22 cellular contexts compared by ENCODE assay signal in the genomic region with DNA sequence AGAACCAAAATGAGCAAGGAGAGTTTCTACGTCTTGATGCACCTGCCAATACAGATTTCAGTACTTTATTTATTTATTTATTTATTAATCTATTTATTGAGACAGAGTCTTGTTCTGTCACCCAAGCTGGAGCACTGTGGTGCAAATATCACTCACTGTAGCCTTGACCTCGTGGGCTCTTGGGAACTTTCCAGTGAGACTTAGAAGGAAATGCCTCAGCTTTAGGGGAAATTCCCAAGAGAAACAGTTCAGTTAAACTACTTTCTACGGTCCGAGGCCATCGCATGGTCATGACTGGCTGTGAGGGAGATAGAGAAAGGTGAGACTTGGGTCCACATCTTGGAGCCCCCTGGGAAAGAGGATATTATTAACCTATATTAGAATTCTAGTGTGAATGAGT. TPM values are rescaled to one million over a fixed set of nuclear protein-coding genes. Genes with fewer than 3 reads are reported as not detected.
A peak's percentile ranks its signal among the peaks of the same experiment; 100 is the strongest.
DNase-seq lines count a peak whose midpoint lies in the region.
"Had no signal": no experiment of that assay in that cellular context is flagged by ENCODE, and none has a peak within 500 bp of the region (broad histone marks: within the 10 kb centered on the region; RNA-seq: fewer than 3 reads in every experiment).

No MANE protein-coding gene starts in this region.

- no peak overlapping the region for H3K27ac Mint-ChIP-seq in dendritic cell treated with granulocyte-macrophage colony-stimulating factor and Interleukin-4, amounts not matched to agents 40 ng/mL and 50 ng/mL, for 4 days
- peak overlapping the region in 1 of 8 donors; percentile 38 for H3K27ac Mint-ChIP-seq in CD8-positive, alpha-beta memory T cell
- H3K27ac Mint-ChIP-seq: HFFc6, mesothelial cell of epicardium, nephron had no signal

- DNase-seq in EL: peak; percentile 56
- DNase-seq in M059J (ENCODE audit: low read depth): peak; percentile 33
- peak; percentile 83 for DNase-seq in pulmonary artery endothelial cell (ENCODE audit: low read depth, low spot score)
- no peak for DNase-seq in CD8-positive, alpha-beta memory T cell
- DNase-seq in cerebellar nuclear complex (lab: John Stamatoyannopoulos, UW): no peak
- no peak for DNase-seq in stimulated activated CD4-positive, alpha-beta T cell treated with anti-CD3 and anti-CD28 coated beads, Interleukin-2, amount 100 ng/mL, for 24 hours
- DNase-seq: activated CD4-positive, alpha-beta T cell treated with anti-CD3 and anti-CD28 coated beads, Interleukin-2, amount 50 U/mL, for 4 hours; activated CD8-positive, alpha-beta memory T cell treated with anti-CD3 and anti-CD28 coated beads, Interleukin-2, amount 50 U/mL, for 48 hours; central memory CD4-positive, alpha-beta T cell; COR-L47; effector CD4-positive, alpha-beta T cell; HFFc6; MM.1S; NCI-H1436 treated with DMSO at 0.1 percent for 48 hours; stimulated activated naive CD4-positive, alpha-beta T cell; T-helper 17 cell had no signal

- H3K27me3 Mint-ChIP-seq in dendritic cell treated with granulocyte-macrophage colony-stimulating factor and Interleukin-4, amounts not matched to agents 40 ng/mL and 50 ng/mL, for 4 days: peaks cover 7% of the 10 kb centered on the region
- peaks cover 0 to 4% of the 10 kb centered on the region in 2 donors for H3K27me3 Mint-ChIP-seq in CD8-positive, alpha-beta memory T cell

- H3K27ac ChIP-seq in CD8-positive, alpha-beta memory T cell (ENCODE audit: low read depth, low read length): no peak overlapping the region
- H3K27ac ChIP-seq: esophagus muscularis mucosa, SJSA1, tibial nerve had no signal

- no peaks in the 10 kb centered on the region for H3K9me3 Mint-ChIP-seq in dendritic cell treated with granulocyte-macrophage colony-stimulating factor and Interleukin-4, amounts not matched to agents 40 ng/mL and 50 ng/mL, for 4 days
- H3K9me3 Mint-ChIP-seq in CD8-positive, alpha-beta memory T cell: no peaks in the 10 kb centered on the region
- H3K9me3 Mint-ChIP-seq: HFFc6, mesothelial cell of epicardium, nephron had no signal

- POLR2A ChIA-PET in CD8-positive, alpha-beta memory T cell (lab: Charles Lee): interaction anchor here (0.5 kb wide), 1 partner anchor 108 kb away, joined by 4 read pairs; no protein-coding TSS in a partner anchor

- no peak overlapping the region for H3K4me3 ChIP-seq in CD8-positive, alpha-beta memory T cell (ENCODE audit: low read length)
- H3K4me3 ChIP-seq: esophagus muscularis mucosa, SJSA1, tibial nerve had no signal

- no peaks in the 10 kb centered on the region for H3K36me3 Mint-ChIP-seq in dendritic cell treated with granulocyte-macrophage colony-stimulating factor and Interleukin-4, amounts not matched to agents 40 ng/mL and 50 ng/mL, for 4 days (ENCODE audit: low read depth)
- H3K36me3 Mint-ChIP-seq in CD8-positive, alpha-beta memory T cell: no peaks in the 10 kb centered on the region
- H3K36me3 Mint-ChIP-seq: mesothelial cell of epicardium had no signal

- peaks cover 31% of the 10 kb centered on the region for H3K4me1 Mint-ChIP-seq in dendritic cell treated with granulocyte-macrophage colony-stimulating factor and Interleukin-4, amounts not matched to agents 40 ng/mL and 50 ng/mL, for 4 days (ENCODE audit: low read depth)
- H3K4me1 Mint-ChIP-seq in CD8-positive, alpha-beta memory T cell: no peaks in the 10 kb centered on the region
- H3K4me1 Mint-ChIP-seq: nephron had no signal

- H3K36me3 ChIP-seq in CD8-positive, alpha-beta memory T cell (ENCODE audit: insufficient read depth, low read length): no peaks in the 10 kb centered on the region
- H3K36me3 ChIP-seq: esophagus muscularis mucosa, SJSA1, tibial nerve had no signal

- H3K9me3 ChIP-seq in CD8-positive, alpha-beta memory T cell (ENCODE audit: low read length): no peaks in the 10 kb centered on the region
- H3K9me3 ChIP-seq: esophagus muscularis mucosa, SJSA1, tibial nerve had no signal

- CTCF ChIA-PET in CD8-positive, alpha-beta memory T cell (lab: Charles Lee): interaction anchor here (0.7 to 1.4 kb wide), 3 partner anchors 11 to 42 kb away, joined by 3 to 4 read pairs (median 3); no protein-coding TSS in a partner anchor

- intact Hi-C loops in dendritic cell treated with granulocyte-macrophage colony-stimulating factor and Interleukin-4, amounts not matched to agents 40 ng/mL and 50 ng/mL, for 4 days (cut with micrococcal nuclease): no loop called here

- no peaks in the 10 kb centered on the region for H3K4me1 ChIP-seq in CD8-positive, alpha-beta memory T cell (ENCODE audit: insufficient read depth, low read length)
- H3K4me1 ChIP-seq: SJSA1 had no signal

- H3K4me3 Mint-ChIP-seq in dendritic cell treated with granulocyte-macrophage colony-stimulating factor and Interleukin-4, amounts not matched to agents 40 ng/mL and 50 ng/mL, for 4 days: peak overlapping the region; percentile 48
- no peak overlapping the region for H3K4me3 Mint-ChIP-seq in CD8-positive, alpha-beta memory T cell
- H3K4me3 Mint-ChIP-seq: HFFc6, mesothelial cell of epicardium, nephron, T-helper 17 cell had no signal

- no peaks in the 10 kb centered on the region for H3K27me3 ChIP-seq in CD8-positive, alpha-beta memory T cell (ENCODE audit: insufficient read depth, low read length, poor library complexity, severe bottlenecking)
- H3K27me3 ChIP-seq: esophagus muscularis mucosa, SJSA1, tibial nerve had no signal

RNA-seq across cellular contexts. Expression of a gene that starts 47.0 kb away (rescaled TPM):
- 58.1 and 65.2 TPM in 2 replicates for total RNA-seq in M059J (2014; rRNA removed; shearing (Covaris generic))
- 136 and 205 TPM in 2 replicates for total RNA-seq in pulmonary artery endothelial cell
- 10 to 100 TPM; 47.7 to 60.8 TPM for total RNA-seq in CD8-positive, alpha-beta memory T cell
- 32.8 TPM for polyA plus RNA-seq in CD8-positive, alpha-beta memory T cell

Comparison
In these comparisons a context has a peak if more than half of its experiments do, and no peak if none do; other contexts are left out.
1. DNase-seq: peak in EL (single experiment), M059J (single experiment) and pulmonary artery endothelial cell (single experiment); none in CD8-positive, alpha-beta memory T cell (0 of 5), cerebellar nuclear complex (0 of 2) and stimulated activated CD4-positive, alpha-beta T cell treated with anti-CD3 and anti-CD28 coated beads, Interleukin-2, amount 100 ng/mL, for 24 hours (0 of 2).